Comparison of ENCODE assay signal across 13 cellular contexts in the genomic region with DNA sequence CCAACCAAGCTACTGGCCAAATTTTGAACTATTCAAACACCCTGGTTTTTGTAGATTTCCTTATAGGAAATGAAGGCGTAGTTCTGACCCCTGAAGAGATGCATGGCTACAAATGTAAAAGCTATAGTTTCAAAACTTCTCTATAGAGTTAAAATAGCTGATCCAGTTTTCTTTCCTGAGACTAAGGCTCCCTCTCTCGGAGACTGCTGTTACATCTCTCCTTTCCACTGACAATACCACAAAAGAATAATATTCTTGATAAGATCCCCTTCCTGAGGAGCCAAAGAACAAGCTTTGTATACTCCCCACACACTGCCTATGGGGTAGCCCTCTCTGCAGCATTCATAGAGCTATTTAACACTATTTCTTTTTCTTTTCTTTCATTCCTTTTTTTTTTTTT. TPM values are rescaled to one million over a fixed set of nuclear protein-coding genes. Genes with fewer than 3 reads are reported as not detected.
DNase-seq lines count a peak whose midpoint lies in the region; ATAC-seq, FAIRE-seq and TF ChIP-seq lines count a peak whose summit lies in the region.
"Had no signal": no experiment of that assay in that cellular context is flagged by ENCODE, and none has a peak within 500 bp of the region (broad histone marks: within the 10 kb centered on the region; RNA-seq: fewer than 3 reads in every experiment).

No MANE protein-coding gene starts in this region.

- H2AK5ac ChIP-seq in H1 (ENCODE audit: low read depth, low read length): no peak overlapping the region

- peak; percentile 33 for DNase-seq in MCF 10A (ENCODE audit: unreplicated experiment)
- no peak for DNase-seq in breast epithelium (ENCODE audit: low spot score in 2 of 2)
- peak; percentile 15 for DNase-seq in NCI-H69 (lab: John Stamatoyannopoulos, UW)
- no peak for DNase-seq in H1 (ENCODE audit: low read depth in 1 of 2, low spot score in 2 of 2)
- no peak for DNase-seq in upper lobe of right lung
- no peak for DNase-seq in NCI-H2107 (lab: John Stamatoyannopoulos, UW)
- no peak for DNase-seq in effector memory CD8-positive, alpha-beta T cell
- DNase-seq in amygdala (lab: John Stamatoyannopoulos, UW): no peak
- DNase-seq: activated naive CD4-positive, alpha-beta T cell treated with anti-CD3 and anti-CD28 coated beads, Interleukin-2, amount 50 U/mL, for 16 hours; midbrain; NCI-H187 treated with DMSO at 0.1 percent for 48 hours had no signal

- no peak overlapping the region for H3K4me2 ChIP-seq in H1 (ENCODE audit: insufficient read depth in 1 of 2, low read depth in 2 of 2, low read length in 2 of 2)

- H4K5ac ChIP-seq in H1 (ENCODE audit: insufficient read length, low read depth, low read length): no peak overlapping the region

- TF ChIP-seq POLR2A in breast epithelium (IDR thresholded peaks at IDR 0.05): no peak
- no peak for TF ChIP-seq POLR2A in H1 (IDR thresholded peaks at IDR 0.05; ENCODE audit: control extremely low read depth in 1 of 2, low read depth in 2 of 2, low read length in 2 of 2)

- H3K9me3 ChIP-seq in breast epithelium (no peaks in the 10 kb centered on the region), H1 (ENCODE audit: insufficient read depth in 2 of 2, low read depth in 1 of 2, low read length in 1 of 2) (no peaks in the 10 kb centered on the region), upper lobe of right lung (no peaks in the 10 kb centered on the region)
- H3K9me3 ChIP-seq: esophagus muscularis mucosa had no signal

- no peak overlapping the region for H2AFZ ChIP-seq in H1 (ENCODE audit: low read length)

- intact Hi-C loops in MCF 10A (cut with micrococcal nuclease) (loop anchor here (1.0 kb wide), 1 partner anchor 147 kb away; no protein-coding TSS in a partner anchor), breast epithelium (cut with DNase I; ENCODE audit: low total_unique reads) (loop anchor here (10.0 kb wide), 1 partner anchor 70 kb away; a partner anchor contains a TSS), upper lobe of right lung (cut with DNase I) (no loop called here)

- no TSS peak for BruUV-seq in MCF 10A (replicated peaks; lab: Mats Ljungman, UMichigan)

- CTCF ChIA-PET in MCF 10A (lab: Yijun Ruan, JAX) (interaction anchor here (0.6 to 4.1 kb wide), 26 partner anchors 8 to 208 kb away, joined by 3 to 42 read pairs (median 4); a partner anchor contains a TSS), H1 (lab: Charles Lee; ENCODE audit: partially characterized antibody) (interaction anchor here (0.6 to 2.4 kb wide), 23 partner anchors 8 to 234 kb away, joined by 3 to 15 read pairs (median 4); a partner anchor contains a TSS)

- no peaks in the 10 kb centered on the region for H4K20me1 ChIP-seq in H1 (replicated peaks in 1 of 2; ENCODE audit: control insufficient read depth in 1 of 2, insufficient read depth in 2 of 2, low read length in 2 of 2)

- H3K4me3 ChIP-seq in breast epithelium (no peak overlapping the region), H1 (ENCODE audit: extremely low read depth in 1 of 4, insufficient read depth in 2 of 4, low read depth in 3 of 4, low read length in 4 of 4) (no peak overlapping the region), upper lobe of right lung (no peak overlapping the region)
- H3K4me3 ChIP-seq: esophagus muscularis mucosa had no signal

- H2BK5ac ChIP-seq in H1 (ENCODE audit: low read depth, low read length): no peak overlapping the region

- WGBS in H1 (ENCODE audit: extremely low coverage in 1 of 2, insufficient coverage in 1 of 2, insufficient read length in 1 of 2, insufficient replicate concordance in 2 of 2, low coverage in 1 of 2, low lambda C conversion rate in 2 of 2, missing lambda C conversion rate in 1 of 2), 2 experiments: 75% methylated on average over 2 of the region's 2 CpGs; no CpG with 5 or more reads in 1 of the 2 experiments

- no peak overlapping the region for H2BK15ac ChIP-seq in H1 (ENCODE audit: low read length)

- H3K27ac ChIP-seq in breast epithelium (no peak overlapping the region), H1 (ENCODE audit: low read depth, low read length) (no peak overlapping the region), upper lobe of right lung (no peak overlapping the region)
- H3K27ac ChIP-seq: C4-2B, esophagus muscularis mucosa had no signal

- peak; percentile 31 to 37 for TF ChIP-seq RAD21 in H1 (IDR thresholded peaks at IDR 0.05 in 1 of 2, conservative IDR thresholded peaks at IDR 0.05 in 1 of 2; ENCODE audit: low read depth in 2 of 2, low read length in 2 of 2)

- H3K36me3 Mint-ChIP-seq in MCF 10A (ENCODE audit: insufficient read depth, unreplicated experiment): peaks cover 16% of the 10 kb centered on the region
- peaks cover 3% of the 10 kb centered on the region for H3K36me3 Mint-ChIP-seq in effector memory CD8-positive, alpha-beta T cell (ENCODE audit: insufficient read depth)

- H3K79me1 ChIP-seq in H1 (ENCODE audit: low read depth, low read length): no peaks in the 10 kb centered on the region

- no peak overlapping the region for H3K9ac ChIP-seq in H1 (replicated peaks in 1 of 4; ENCODE audit: extremely low read depth in 1 of 4, low read depth in 3 of 4, low read length in 3 of 4)

- H3K27me3 Mint-ChIP-seq in MCF 10A (ENCODE audit: insufficient read depth, unreplicated experiment): no peaks in the 10 kb centered on the region
- H3K27me3 Mint-ChIP-seq in effector memory CD8-positive, alpha-beta T cell: no peaks in the 10 kb centered on the region

- no peak for TF ChIP-seq EP300 in H1 (IDR thresholded peaks at IDR 0.05; ENCODE audit: borderline replicate concordance in 1 of 2, low read depth in 2 of 2, low read length in 2 of 2)

- H3K23ac ChIP-seq in H1 (ENCODE audit: insufficient read length): no peak overlapping the region

- no peaks in the 10 kb centered on the region for H3K79me2 ChIP-seq in H1 (ENCODE audit: control insufficient read depth in 1 of 2, insufficient read depth in 2 of 2, low read length in 2 of 2)

- no peaks in the 10 kb centered on the region for H3K27me3 ChIP-seq in breast epithelium
- H3K27me3 ChIP-seq in H1 (replicated peaks in 1 of 4; ENCODE audit: control insufficient read depth in 3 of 4, extremely low read depth in 1 of 4, insufficient read depth in 3 of 4, low read length in 3 of 4): no peaks in the 10 kb centered on the region
- H3K27me3 ChIP-seq in upper lobe of right lung: no peaks in the 10 kb centered on the region
- H3K27me3 ChIP-seq: esophagus muscularis mucosa had no signal

- H3K4me1 ChIP-seq in breast epithelium (no peaks in the 10 kb centered on the region), H1 (replicated peaks in 1 of 4; ENCODE audit: control insufficient read depth in 3 of 4, insufficient read depth in 4 of 4, low read length in 3 of 4) (no peaks in the 10 kb centered on the region), upper lobe of right lung (no peaks in the 10 kb centered on the region)
- H3K4me1 ChIP-seq: esophagus muscularis mucosa had no signal

- ATAC-seq in upper lobe of right lung: no peak
- ATAC-seq in effector memory CD8-positive, alpha-beta T cell (replicated peaks): no peak

- no peaks in the 10 kb centered on the region for H3K23me2 ChIP-seq in H1 (ENCODE audit: low read depth, low read length)

- no peak overlapping the region for H3K4ac ChIP-seq in H1 (replicated peaks; ENCODE audit: insufficient read length, low read depth, low read length)

- H4K91ac ChIP-seq in H1 (replicated peaks; ENCODE audit: insufficient read length, low read length): no peak overlapping the region

- no peaks in the 10 kb centered on the region for H3K36me3 ChIP-seq in breast epithelium
- H3K36me3 ChIP-seq in H1 (ENCODE audit: control insufficient read depth in 2 of 4, insufficient read depth in 4 of 4, low read length in 3 of 4): no peaks in the 10 kb centered on the region
- H3K36me3 ChIP-seq in upper lobe of right lung: no peaks in the 10 kb centered on the region
- H3K36me3 ChIP-seq: esophagus muscularis mucosa had no signal

- H4K8ac ChIP-seq in H1 (ENCODE audit: extremely low read depth, insufficient read depth, low read length): no peak overlapping the region

- POLR2A ChIA-PET in MCF 10A (lab: Yijun Ruan, JAX) (interaction anchor here (0.8 to 1.6 kb wide), 3 partner anchors 10 to 149 kb away, joined by 4 to 11 read pairs (median 6); a partner anchor contains a TSS), H1 (lab: Charles Lee; ENCODE audit: partially characterized antibody) (interaction anchor here (0.6 to 1.4 kb wide), 5 partner anchors 9 to 172 kb away, joined by 3 to 4 read pairs (median 3); a partner anchor contains a TSS)

- FAIRE-seq in H1 (lab: Jason Lieb, UNC): no peak

- H3K18ac ChIP-seq in H1 (ENCODE audit: extremely low read depth, low read length): no peak overlapping the region

- H3K27ac Mint-ChIP-seq in MCF 10A (ENCODE audit: low read depth, unreplicated experiment): no peak overlapping the region
- peak overlapping the region in 1 of 2 donors; percentile 44 for H3K27ac Mint-ChIP-seq in effector memory CD8-positive, alpha-beta T cell

- no peak overlapping the region for H3K56ac ChIP-seq in H1 (replicated peaks; ENCODE audit: insufficient read length, low read depth, low read length)

- no peak overlapping the region for H2BK20ac ChIP-seq in H1 (ENCODE audit: low read length)

- no peaks in the 10 kb centered on the region for H3K9me3 Mint-ChIP-seq in MCF 10A (ENCODE audit: unreplicated experiment)
- no peaks in the 10 kb centered on the region for H3K9me3 Mint-ChIP-seq in effector memory CD8-positive, alpha-beta T cell

- TF ChIP-seq CTCF in MCF 10A (IDR thresholded peaks at IDR 0.05; ENCODE audit: unreplicated experiment) (peak; percentile 38), breast epithelium (IDR thresholded peaks at IDR 0.05) (no peak), H1 (IDR thresholded peaks at IDR 0.05; ENCODE audit: control extremely low read depth in 1 of 3, insufficient read depth in 1 of 3, low read depth in 1 of 3, low read length in 3 of 3) (peak in 1 of 3 experiments; percentile 4; a peak in 1 of 4 replicates), upper lobe of right lung (IDR thresholded peaks at IDR 0.05) (peak; percentile 12)

- H3K4me1 Mint-ChIP-seq in MCF 10A (ENCODE audit: insufficient read depth, unreplicated experiment): no peaks in the 10 kb centered on the region
- H3K4me1 Mint-ChIP-seq in effector memory CD8-positive, alpha-beta T cell (ENCODE audit: low read depth in 2 of 2): no peaks in the 10 kb centered on the region

- no peak overlapping the region for H3K4me3 Mint-ChIP-seq in MCF 10A (ENCODE audit: unreplicated experiment)
- H3K4me3 Mint-ChIP-seq in effector memory CD8-positive, alpha-beta T cell: no peak overlapping the region

- H2BK120ac ChIP-seq in H1 (replicated peaks; ENCODE audit: low read depth, low read length): no peak overlapping the region

- H2BK12ac ChIP-seq in H1 (ENCODE audit: low read depth, low read length): no peak overlapping the region

- H3K14ac ChIP-seq in H1 (ENCODE audit: insufficient read length): no peak overlapping the region

RNA-seq across cellular contexts. Expression of a gene that starts 6.7 kb away (rescaled TPM):
- total RNA-seq in MCF 10A (2022) (not detected in 2 replicates), breast epithelium (under 1 TPM in 1 of 3 donors, not detected in 2; 0.66 TPM), upper lobe of right lung (not detected)
- total RNA-seq in H1 (2021; fragmentation: NEBNext Ultra II Directional; extraction: Animal tissue kit (Norgen Biotek cat#: 25700)): not detected in 2 replicates
- not detected in 2 replicates for polyA plus RNA-seq in H1 (2011; rRNA removed)
- polyA plus RNA-seq in H1 (2011; cell fraction: cytosol; rRNA removed): not detected
- not detected for polyA plus RNA-seq in H1 (2011; cell fraction: nucleus; rRNA removed)
- 0.28 to 0.35 TPM in 2 of 4 replicates, not detected in the others for polyA plus RNA-seq in H1 (2012, experiment 1 of 2)
- not detected for polyA plus RNA-seq in H1 (2012, experiment 2 of 2)
- polyA plus RNA-seq in H1 (2013, experiment 1 of 2): not detected
- not detected for polyA plus RNA-seq in H1 (2013, experiment 2 of 2)
- polyA minus RNA-seq in H1 (2011; rRNA and poly(A)+ RNA removed): not detected in 2 replicates
- not detected for polyA minus RNA-seq in H1 (2011; cell fraction: cytosol; rRNA and poly(A)+ RNA removed)
- not detected for polyA minus RNA-seq in H1 (2011; cell fraction: nucleus; rRNA and poly(A)+ RNA removed)
- total RNA-seq: esophagus muscularis mucosa had no signal

Comparison
In these comparisons a context has a peak if more than half of its experiments do, and no peak if none do; other contexts are left out.
1. DNase-seq: peak in MCF 10A (single experiment) and NCI-H69 (single experiment); none in breast epithelium (0 of 2), H1 (0 of 2), upper lobe of right lung (single experiment), NCI-H2107 (single experiment), effector memory CD8-positive, alpha-beta T cell (0 of 3) and amygdala (0 of 56).
2. CTCF ChIP-seq: peak in MCF 10A (single experiment) and upper lobe of right lung (single experiment); none in breast epithelium (0 of 3).